13 cellular contexts compared by ENCODE assay signal in genomic region chr4:141020801-141021261, GRCh38.
DNase-seq lines count a peak whose midpoint lies in the region; ATAC-seq and TF ChIP-seq lines count a peak whose summit lies in the region.
"Had no signal": no experiment of that assay in that cellular context is flagged by ENCODE, and none has a peak within 500 bp of the region (broad histone marks: within the 10 kb centered on the region; RNA-seq: fewer than 3 reads in every experiment).

No MANE protein-coding gene starts in this region.

- no peak overlapping the region for H3K4me3 ChIP-seq in cardiac muscle cell
- H3K4me3 ChIP-seq in Caco-2 (ENCODE audit: low read depth, low read length), result no peak overlapping the region
- H3K4me3 ChIP-seq: A549 had no signal

- H3K27me3 Mint-ChIP-seq in nephron (ENCODE audit: low read depth) (no peaks in the 10 kb centered on the region), Caco-2 (ENCODE audit: insufficient read depth, unreplicated experiment) (peaks cover 11% of the 10 kb centered on the region)

- peak overlapping the region; percentile 97 for H3K27ac ChIP-seq in cardiac muscle cell
- H3K27ac ChIP-seq: A549 had no signal

- POLR2A ChIA-PET in Caco-2 (lab: Charles Lee), result no interaction called here

- no TSS peak for BruUV-seq in Caco-2 (replicated peaks; lab: Mats Ljungman, UMichigan)

- H3K27ac Mint-ChIP-seq in nephron, result peak overlapping the region; percentile 84 to 98 (median 87)
- H3K27ac Mint-ChIP-seq in Caco-2 (ENCODE audit: unreplicated experiment), result no peak overlapping the region
- H3K27ac Mint-ChIP-seq: activated T-cell treated with anti-CD3 and anti-CD28 coated beads, Interleukin-2, amount 50 U/mL, for 24 hours had no signal

- H3K9me3 ChIP-seq in cardiac muscle cell (ENCODE audit: low read depth) (no peaks in the 10 kb centered on the region), Caco-2 (no peaks in the 10 kb centered on the region)
- H3K9me3 ChIP-seq: A549 had no signal

- TF ChIP-seq CTCF in cardiac muscle cell (IDR thresholded peaks at IDR 0.05; ENCODE audit: low read depth, low read length) (no peak), nephron (IDR thresholded peaks at IDR 0.05; ENCODE audit: unreplicated experiment in 3 of 3) (no peak), Caco-2 (IDR thresholded peaks at IDR 0.05; ENCODE audit: insufficient read depth in 1 of 2, low read depth in 1 of 2, low read length in 1 of 2, severe bottlenecking in 1 of 2, unreplicated experiment in 1 of 2) (no peak)

- H3K4me3 Mint-ChIP-seq in nephron, result peak overlapping the region in 2 of 3 experiments; percentile 13 to 19
- H3K4me3 Mint-ChIP-seq in Caco-2 (ENCODE audit: unreplicated experiment), result no peak overlapping the region
- H3K4me3 Mint-ChIP-seq: activated T-cell treated with anti-CD3 and anti-CD28 coated beads, Interleukin-2, amount 50 U/mL, for 24 hours had no signal

- H3K9me3 Mint-ChIP-seq in nephron (no peaks in the 10 kb centered on the region), Caco-2 (ENCODE audit: unreplicated experiment) (no peaks in the 10 kb centered on the region)
- H3K9me3 Mint-ChIP-seq: activated T-cell treated with anti-CD3 and anti-CD28 coated beads, Interleukin-2, amount 50 U/mL, for 24 hours had no signal

- intact Hi-C loops in Right ventricle myocardium inferior (cut with DNase I), result no loop called here
- intact Hi-C loops in Caco-2 (cut with micrococcal nuclease; ENCODE audit: unreplicated experiment), result no loop called here

- CTCF ChIA-PET in Caco-2 (lab: Charles Lee), result no interaction called here

- no peak for ATAC-seq in Right ventricle myocardium inferior
- no peak for ATAC-seq in GM18907 (IDR thresholded peaks at IDR 0.05; ENCODE audit: unreplicated experiment)
- ATAC-seq: A549 had no signal

- H3K36me3 ChIP-seq in cardiac muscle cell, result no peaks in the 10 kb centered on the region
- H3K36me3 ChIP-seq in Caco-2 (ENCODE audit: control insufficient read depth, insufficient read depth, low read length), result no peaks in the 10 kb centered on the region

- H3K36me3 Mint-ChIP-seq in nephron (ENCODE audit: low read depth), result no peaks in the 10 kb centered on the region
- no peaks in the 10 kb centered on the region for H3K36me3 Mint-ChIP-seq in Caco-2 (ENCODE audit: insufficient read depth, unreplicated experiment)

- H3K27me3 ChIP-seq in cardiac muscle cell, result no peaks in the 10 kb centered on the region
- H3K27me3 ChIP-seq in Caco-2 (replicated peaks; ENCODE audit: control insufficient read depth, insufficient read depth, low read length), result peaks cover 1% of the 10 kb centered on the region; the same call in 1 of the 2 replicates

- H3K4me1 Mint-ChIP-seq in nephron, result peaks cover 52% of the 10 kb centered on the region
- no peaks in the 10 kb centered on the region for H3K4me1 Mint-ChIP-seq in Caco-2 (ENCODE audit: low read depth, unreplicated experiment)

- peaks cover 51% of the 10 kb centered on the region for H3K4me1 ChIP-seq in cardiac muscle cell (ENCODE audit: low read depth)
- no peaks in the 10 kb centered on the region for H3K4me1 ChIP-seq in Caco-2
- H3K4me1 ChIP-seq: A549 had no signal

- DNase-seq in cardiac muscle cell (ENCODE audit: low read depth in 1 of 2, low spot score in 1 of 2), result peak; percentile 42 to 63
- no peak for DNase-seq in Right ventricle myocardium inferior (ENCODE audit: missing footprints)
- DNase-seq in fibroblast of gingiva (ENCODE audit: low read depth), result peak; percentile 69
- no peak for DNase-seq in NCI-H1694 treated with DMSO at 0.1 percent for 48 hours (lab: John Stamatoyannopoulos, UW)
- DNase-seq in Caco-2, result no peak
- no peak for DNase-seq in NCI-H1105 treated with DMSO at 0.1 percent for 48 hours (lab: John Stamatoyannopoulos, UW)
- DNase-seq: activated T-cell treated with anti-CD3 and anti-CD28 coated beads, Interleukin-2, amount 50 U/mL, for 24 hours; Kasumi-1; NCI-H2107; T-helper 1 cell had no signal

Comparison
In these comparisons a context has a peak if more than half of its experiments do, and no peak if none do; other contexts are left out.
1. DNase-seq: peak in cardiac muscle cell (2 of 2) and fibroblast of gingiva (single experiment); none in Right ventricle myocardium inferior (single experiment), NCI-H1694 treated with DMSO at 0.1 percent for 48 hours (single experiment), Caco-2 (0 of 2) and NCI-H1105 treated with DMSO at 0.1 percent for 48 hours (single experiment).